In the genomic region with DNA sequence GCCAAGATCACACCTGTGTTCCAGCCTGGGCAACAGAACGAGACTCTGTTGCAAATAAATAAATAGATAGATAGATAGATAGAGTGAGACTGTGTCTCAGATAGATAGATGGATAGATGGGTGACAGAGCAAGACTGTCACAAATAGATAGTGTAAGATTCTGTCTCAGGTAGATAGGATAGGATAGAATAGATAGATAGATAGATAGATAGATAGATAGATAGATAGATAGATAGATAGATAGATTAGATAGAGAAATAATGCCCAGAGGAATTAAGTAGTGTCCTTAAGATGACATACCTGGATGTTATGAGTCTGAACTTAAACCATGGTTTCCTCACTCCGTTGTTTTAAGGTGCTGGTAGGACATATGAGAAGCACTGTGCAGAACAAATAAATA, we compare ENCODE assay signal across 7 cellular contexts.
"Had no signal": no experiment of that assay in that cellular context is flagged by ENCODE, and none has a peak within 500 bp of the region (broad histone marks: within the 10 kb centered on the region; RNA-seq: fewer than 3 reads in every experiment).

No MANE protein-coding gene starts in this region.

- H3K9me3 Mint-ChIP-seq: IgD-negative memory B cell had no signal

- H3K4me3 Mint-ChIP-seq: IgD-negative memory B cell had no signal

- FAIRE-seq: HepG2, HTR-8/SVneo had no signal

- H3K27me3 Mint-ChIP-seq: IgD-negative memory B cell had no signal

- H3K27ac Mint-ChIP-seq: IgD-negative memory B cell had no signal

- H3K27ac ChIP-seq: HL-60 had no signal

- DNase-seq: IMR-90, KBM-7, KG1 had no signal

- H3K36me3 Mint-ChIP-seq: IgD-negative memory B cell had no signal

- ATAC-seq: HepG2 had no signal
